ENCODE assay signal across 9 cellular contexts in genomic region chr9:136319244-136319643, GRCh38. TPM values are rescaled to one million over a fixed set of nuclear protein-coding genes. Genes with fewer than 3 reads are reported as not detected.
"Had no signal": no experiment of that assay in that cellular context is flagged by ENCODE, and none has a peak within 500 bp of the region (broad histone marks: within the 10 kb centered on the region; RNA-seq: fewer than 3 reads in every experiment).

No MANE protein-coding gene starts in this region.

RNA-seq across cellular contexts. Expression of gene CCDC187, which starts 15.3 kb away (rescaled TPM):
- total RNA-seq: activated CD4-positive, alpha-beta memory T cell treated with anti-CD3 and anti-CD28 coated beads for 36 hours; activated CD4-positive, alpha-beta T cell treated with anti-CD3 and anti-CD28 coated beads, Interleukin-2, amount 10 ng/mL, durations not matched to agents 24 days and 14 days; activated CD8-positive, alpha-beta memory T cell treated with anti-CD3 and anti-CD28 coated beads for 36 hours; activated naive CD4-positive, alpha-beta T cell treated with anti-CD3 and anti-CD28 coated beads for 36 hours; activated naive CD8-positive, alpha-beta T cell treated with anti-CD3 and anti-CD28 coated beads for 36 hours; activated T-cell treated with anti-CD3 and anti-CD28 coated beads, Interleukin-2, amount 50 U/mL, for 72 hours; activated T-helper 1 cell treated with anti-CD3 and anti-CD28 coated beads, Interleukin-12 subunit alpha, Interleukin-12 subunit beta, Interleukin-2, Interleukin-4 antibody, amounts not matched to agents 30 ng/mL and 10 ng/mL and 1 ng/mL, durations not matched to agents 14 hours and 24 hours and 36 hours; aorta; breast epithelium had no signal
- polyA plus RNA-seq: aorta had no signal
